Comparison of ENCODE assay signal across 16 cellular contexts in the genomic region with DNA sequence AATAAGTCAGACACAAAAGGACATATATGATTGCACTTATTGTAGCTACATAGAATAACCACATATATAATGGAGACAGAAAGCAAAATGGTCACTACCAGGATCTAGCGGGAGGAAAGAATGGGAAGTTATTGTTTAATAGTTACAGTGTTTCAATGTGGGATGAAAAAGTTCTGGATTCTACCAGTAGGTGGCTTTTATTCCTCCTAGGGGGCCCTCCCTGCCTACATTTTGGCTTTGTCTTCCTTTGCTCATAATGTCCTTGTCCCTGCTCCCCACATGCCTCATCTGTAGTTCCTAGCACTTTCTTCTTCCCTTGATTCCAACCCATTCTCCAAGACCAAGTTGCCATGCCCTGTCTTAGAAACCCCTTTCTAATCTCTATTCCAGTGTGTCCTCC. TPM values are rescaled to one million over a fixed set of nuclear protein-coding genes. Genes with fewer than 3 reads are reported as not detected.
A peak's percentile ranks its signal among the peaks of the same experiment; 100 is the strongest.
DNase-seq lines count a peak whose midpoint lies in the region; ATAC-seq, FAIRE-seq and TF ChIP-seq lines count a peak whose summit lies in the region.
"Had no signal": no experiment of that assay in that cellular context is flagged by ENCODE, and none has a peak within 500 bp of the region (broad histone marks: within the 10 kb centered on the region; RNA-seq: fewer than 3 reads in every experiment).

No MANE protein-coding gene starts in this region.

- no peak for ATAC-seq in GM21825 (IDR thresholded peaks at IDR 0.05; ENCODE audit: unreplicated experiment)

- TF ChIP-seq CTCF in Loucy (conservative IDR thresholded peaks at IDR 0.05; ENCODE audit: low read length): peak; percentile 45
- peak; percentile 29 for TF ChIP-seq CTCF in bronchial epithelial cell (IDR thresholded peaks at IDR 0.05; ENCODE audit: insufficient read depth, low read length, severe bottlenecking)
- peak; percentile 35 for TF ChIP-seq CTCF in osteoblast (IDR thresholded peaks at IDR 0.05; ENCODE audit: extremely low read depth, low read depth, low read length)

- H3K4me1 ChIP-seq in Loucy (ENCODE audit: insufficient read depth, low read length, poor library complexity, severe bottlenecking) (no peaks in the 10 kb centered on the region), osteoblast (ENCODE audit: insufficient read depth, low read length) (no peaks in the 10 kb centered on the region)
- H3K4me1 ChIP-seq: tibial nerve had no signal

- no peak overlapping the region for H2AFZ ChIP-seq in Loucy (ENCODE audit: low read length)
- no peak overlapping the region for H2AFZ ChIP-seq in osteoblast (ENCODE audit: low read length)

- no peak for FAIRE-seq in bronchial epithelial cell (lab: Jason Lieb, UNC)
- FAIRE-seq: A204.1 had no signal

- no peak overlapping the region for H3K27ac ChIP-seq in osteoblast (ENCODE audit: low read depth, low read length)
- H3K27ac ChIP-seq: RWPE1, tibial nerve had no signal

- H3K27me3 ChIP-seq in Loucy (ENCODE audit: insufficient read depth, low read length, poor library complexity, severe bottlenecking) (no peaks in the 10 kb centered on the region), bronchial epithelial cell (ENCODE audit: control insufficient read depth, insufficient read depth, low read length) (no peaks in the 10 kb centered on the region), osteoblast (ENCODE audit: insufficient read depth, low read length) (no peaks in the 10 kb centered on the region)
- H3K27me3 ChIP-seq: tibial nerve had no signal

- H4K20me1 ChIP-seq in Loucy (ENCODE audit: insufficient read depth, low read length, poor library complexity, severe bottlenecking) (no peaks in the 10 kb centered on the region), osteoblast (ENCODE audit: insufficient read depth, low read length) (no peaks in the 10 kb centered on the region)

- DNase-seq in DMS53 (lab: John Stamatoyannopoulos, UW) (peak; percentile 22), DMS53 treated with DMSO at 0.1 percent for 48 hours (lab: John Stamatoyannopoulos, UW; ENCODE audit: unreplicated experiment) (no peak), bronchial epithelial cell (ENCODE audit: low read depth) (no peak), osteoblast (ENCODE audit: insufficient read length, low spot score, missing footprints) (no peak), LoVo (ENCODE audit: low spot score) (no peak)
- no peak for DNase-seq in activated CD4-positive, alpha-beta T cell treated with anti-CD3 and anti-CD28 coated beads, Interleukin-2, amount 50 U/mL, for 48 hours
- DNase-seq: activated naive CD4-positive, alpha-beta T cell treated with anti-CD3 and anti-CD28 coated beads, Interleukin-2, amount 10 ng/mL, durations not matched to agents 7 days and 5 days; erythroblast; NCI-H2171 treated with DMSO at 0.1 percent for 48 hours; occipital lobe had no signal

- H3K79me2 ChIP-seq in Loucy (ENCODE audit: insufficient read depth, low read length) (no peaks in the 10 kb centered on the region), osteoblast (ENCODE audit: insufficient read depth, low read length) (peaks cover 14% of the 10 kb centered on the region)

- no peaks in the 10 kb centered on the region for H3F3A ChIP-seq in Loucy (ENCODE audit: low read depth)

- no peaks in the 10 kb centered on the region for H3K9me3 ChIP-seq in Loucy (ENCODE audit: insufficient read depth, low read depth, low read length)
- no peaks in the 10 kb centered on the region for H3K9me3 ChIP-seq in osteoblast (ENCODE audit: low read depth, low read length)
- H3K9me3 ChIP-seq: tibial nerve had no signal

- H3K9ac ChIP-seq in Loucy (ENCODE audit: low read depth, low read length, poor library complexity, severe bottlenecking): no peak overlapping the region

- H3K4me3 ChIP-seq in Loucy (ENCODE audit: low read length, poor library complexity, severe bottlenecking): no peak overlapping the region
- H3K4me3 ChIP-seq in bronchial epithelial cell (ENCODE audit: low read depth, low read length): no peak overlapping the region
- no peak overlapping the region for H3K4me3 ChIP-seq in osteoblast (ENCODE audit: insufficient read depth, low read length)
- H3K4me3 ChIP-seq: lung, tibial nerve had no signal

- H3K4me2 ChIP-seq in Loucy (ENCODE audit: low read depth, low read length, poor library complexity, severe bottlenecking) (no peak overlapping the region), osteoblast (ENCODE audit: insufficient read depth, low read length) (no peak overlapping the region)

- H3K9me2 ChIP-seq in Loucy (replicated peaks; ENCODE audit: low read depth, low read length): no peaks in the 10 kb centered on the region

- H3K36me3 ChIP-seq in Loucy (ENCODE audit: insufficient read depth, low read length) (no peaks in the 10 kb centered on the region), bronchial epithelial cell (ENCODE audit: control insufficient read depth, insufficient read depth, low read length) (peaks cover 5% of the 10 kb centered on the region), osteoblast (ENCODE audit: insufficient read depth, low read length) (peaks cover 18% of the 10 kb centered on the region)

RNA-seq across cellular contexts. Expression of a gene that starts 16.3 kb away (rescaled TPM):
- total RNA-seq in bronchial epithelial cell (30.8 and 33.3 TPM in 2 replicates), osteoblast (18.0 and 19.5 TPM in 2 replicates)
